Comparison of ENCODE assay signal across 20 cellular contexts in genomic region chr11:102457865-102458264, GRCh38. TPM values are rescaled to one million over a fixed set of nuclear protein-coding genes. Genes with fewer than 3 reads are reported as not detected.
DNase-seq lines count a peak whose midpoint lies in the region; ATAC-seq, FAIRE-seq and TF ChIP-seq lines count a peak whose summit lies in the region.
"Had no signal": no experiment of that assay in that cellular context is flagged by ENCODE, and none has a peak within 500 bp of the region (broad histone marks: within the 10 kb centered on the region; RNA-seq: fewer than 3 reads in every experiment).

No MANE protein-coding gene starts in this region.

- H3K27ac Mint-ChIP-seq in activated CD4-positive, alpha-beta T cell treated with anti-CD3 and anti-CD28 coated beads for 36 hours: peak overlapping the region; percentile 84
- no peak overlapping the region for H3K27ac Mint-ChIP-seq in nephron progenitor cell

- ATAC-seq in activated CD4-positive, alpha-beta T cell treated with anti-CD3 and anti-CD28 coated beads for 36 hours: no peak
- ATAC-seq in GM21360 (IDR thresholded peaks at IDR 0.05; ENCODE audit: unreplicated experiment) (no peak), GM21528 (IDR thresholded peaks at IDR 0.05; ENCODE audit: low FRiP score, unreplicated experiment) (no peak)
- ATAC-seq: heart left ventricle had no signal

- no peaks in the 10 kb centered on the region for H3K27me3 ChIP-seq in endothelial cell of umbilical vein (ENCODE audit: control insufficient read depth in 2 of 2, insufficient read depth in 2 of 2, low read length in 2 of 2)
- H3K27me3 ChIP-seq: esophagus muscularis mucosa, heart left ventricle, sigmoid colon had no signal

- H3K4me2 ChIP-seq in endothelial cell of umbilical vein (ENCODE audit: insufficient read depth, low read length): no peak overlapping the region

- H3K9me3 ChIP-seq in endothelial cell of umbilical vein (replicated peaks; ENCODE audit: control insufficient read depth, insufficient read depth, low read length): no peaks in the 10 kb centered on the region
- H3K9me3 ChIP-seq: esophagus muscularis mucosa, heart left ventricle, sigmoid colon had no signal

- H3K9me3 Mint-ChIP-seq in activated CD4-positive, alpha-beta T cell treated with anti-CD3 and anti-CD28 coated beads for 36 hours (ENCODE audit: low read depth): no peaks in the 10 kb centered on the region
- no peaks in the 10 kb centered on the region for H3K9me3 Mint-ChIP-seq in nephron progenitor cell

- H2AFZ ChIP-seq in endothelial cell of umbilical vein (ENCODE audit: low read depth, low read length): no peak overlapping the region

- no peak overlapping the region for H3K4me3 ChIP-seq in endothelial cell of umbilical vein (replicated peaks in 1 of 3; ENCODE audit: insufficient read depth in 1 of 3, low read depth in 1 of 3, low read length in 3 of 3)
- H3K4me3 ChIP-seq: esophagus muscularis mucosa, heart left ventricle, sigmoid colon had no signal

- no peaks in the 10 kb centered on the region for H3K36me3 ChIP-seq in endothelial cell of umbilical vein (ENCODE audit: control insufficient read depth in 2 of 2, extremely low read depth in 1 of 2, insufficient read depth in 2 of 2, low read length in 2 of 2)
- H3K36me3 ChIP-seq: esophagus muscularis mucosa, heart left ventricle, sigmoid colon had no signal

- CTCF ChIA-PET in activated CD4-positive, alpha-beta T cell treated with anti-CD3 and anti-CD28 coated beads for 36 hours (lab: Charles Lee): interaction anchor here (0.9 to 3.9 kb wide), 5 partner anchors 9 to 137 kb away, joined by 3 to 18 read pairs (median 6); no protein-coding TSS in a partner anchor
- CTCF ChIA-PET in endothelial cell of umbilical vein (lab: Charles Lee): interaction anchor here (1.0 to 3.1 kb wide), 2 partner anchors 34 to 68 kb away, joined by 3 to 13 read pairs; no protein-coding TSS in a partner anchor

- no peak overlapping the region for H3K9ac ChIP-seq in endothelial cell of umbilical vein (replicated peaks; ENCODE audit: extremely low read depth, insufficient read depth, low read length)

- TF ChIP-seq POLR2A in GM12891 (IDR thresholded peaks at IDR 0.05; ENCODE audit: low read depth, low read length) (no peak), endothelial cell of umbilical vein (IDR thresholded peaks at IDR 0.05; ENCODE audit: low read depth, low read length) (no peak)

- peaks cover 78% of the 10 kb centered on the region for H3K4me1 Mint-ChIP-seq in activated CD4-positive, alpha-beta T cell treated with anti-CD3 and anti-CD28 coated beads for 36 hours
- peaks cover 31% of the 10 kb centered on the region for H3K4me1 Mint-ChIP-seq in nephron progenitor cell

- H3K27ac ChIP-seq in endothelial cell of umbilical vein (ENCODE audit: insufficient read depth, low read depth, low read length): no peak overlapping the region
- H3K27ac ChIP-seq: esophagus muscularis mucosa, heart left ventricle, sigmoid colon had no signal

- peaks cover 2% of the 10 kb centered on the region for H3K79me2 ChIP-seq in endothelial cell of umbilical vein (ENCODE audit: control insufficient read depth, insufficient read depth, low read length)

- intact Hi-C loops in activated CD4-positive, alpha-beta T cell treated with anti-CD3 and anti-CD28 coated beads for 36 hours (cut with DNase I, micrococcal nuclease): no loop called here
- intact Hi-C loops in endothelial cell of umbilical vein (cut with micrococcal nuclease): no loop called here

- peaks cover 23% of the 10 kb centered on the region for H3K4me1 ChIP-seq in endothelial cell of umbilical vein (ENCODE audit: control insufficient read depth, extremely low read depth, insufficient read depth, low read length)

- no peaks in the 10 kb centered on the region for H3K27me3 Mint-ChIP-seq in activated CD4-positive, alpha-beta T cell treated with anti-CD3 and anti-CD28 coated beads for 36 hours
- H3K27me3 Mint-ChIP-seq in nephron progenitor cell (ENCODE audit: low read depth, poor library complexity): no peaks in the 10 kb centered on the region

- BruUV-seq in endothelial cell of umbilical vein (replicated peaks; lab: Mats Ljungman, UMichigan): no TSS peak

- H4K20me1 ChIP-seq in endothelial cell of umbilical vein (replicated peaks; ENCODE audit: control insufficient read depth, extremely low read depth, insufficient read depth, low read length): no peaks in the 10 kb centered on the region

- TF ChIP-seq CTCF in endothelial cell of umbilical vein (IDR thresholded peaks at IDR 0.05; ENCODE audit: extremely low read depth in 1 of 2, insufficient read depth in 1 of 2, low read depth in 1 of 2, low read length in 2 of 2) (no peak), nephron progenitor cell (IDR thresholded peaks at IDR 0.05) (no peak)

- DNase-seq in activated CD4-positive, alpha-beta T cell treated with anti-CD3 and anti-CD28 coated beads for 36 hours: no peak
- DNase-seq in activated CD4-positive, alpha-beta T cell treated with anti-CD3 and anti-CD28 coated beads, Interleukin-2, amount 50 U/mL, for 48 hours: no peak
- DNase-seq in GM12891 (ENCODE audit: insufficient read length, low spot score) (no peak), NCI-H748 (lab: John Stamatoyannopoulos, UW; ENCODE audit: unreplicated experiment) (peak; percentile 80), endothelial cell of umbilical vein (ENCODE audit: low read depth, low spot score) (peak; percentile 85), nephron progenitor cell (no peak)
- DNase-seq: activated T-cell treated with anti-CD3 and anti-CD28 coated beads, Interleukin-2, amount 50 U/mL, for 1 hour; Calu3; heart left ventricle; Kasumi-1; midbrain; NCI-H226; occipital lobe; sigmoid colon; SW 1271 had no signal

- no peaks in the 10 kb centered on the region for H3K36me3 Mint-ChIP-seq in activated CD4-positive, alpha-beta T cell treated with anti-CD3 and anti-CD28 coated beads for 36 hours (ENCODE audit: low read depth)
- no peaks in the 10 kb centered on the region for H3K36me3 Mint-ChIP-seq in nephron progenitor cell (ENCODE audit: low read depth)

- H3K9me1 ChIP-seq in endothelial cell of umbilical vein (replicated peaks; ENCODE audit: control insufficient read depth, extremely low read depth, insufficient read depth, low read length): no peaks in the 10 kb centered on the region

- H3K4me3 Mint-ChIP-seq in activated CD4-positive, alpha-beta T cell treated with anti-CD3 and anti-CD28 coated beads for 36 hours: no peak overlapping the region
- H3K4me3 Mint-ChIP-seq in nephron progenitor cell: no peak overlapping the region

- POLR2A ChIA-PET in activated CD4-positive, alpha-beta T cell treated with anti-CD3 and anti-CD28 coated beads for 36 hours (lab: Charles Lee): interaction anchor here (0.8 to 1.3 kb wide), 2 partner anchors 12 to 18 kb away, joined by 3 to 4 read pairs; no protein-coding TSS in a partner anchor
- POLR2A ChIA-PET in endothelial cell of umbilical vein (lab: Charles Lee): no interaction called here

- dilution Hi-C loops in endothelial cell of umbilical vein (cut with MboI; ENCODE audit: extremely low pct_ligation_motif_present, low sequenced_read_pairs): no loop called here

- FAIRE-seq in GM12891 (lab: Jason Lieb, UNC): peak; percentile 38
- FAIRE-seq in endothelial cell of umbilical vein (lab: Jason Lieb, UNC): peak; percentile 44
- FAIRE-seq: GM18507, RCC 7860 had no signal

TF ChIP-seq in GM12891, 5 proteins besides CTCF, POLR2A, EP300 and RAD21:
- no peak for TF ChIP-seq POU2F2 (IDR thresholded peaks at IDR 0.05; ENCODE audit: low read depth, low read length)
- no peak for TF ChIP-seq PAX5 (IDR thresholded peaks at IDR 0.05; ENCODE audit: insufficient read depth, low read length, severe bottlenecking)
- no peak for TF ChIP-seq TAF1 (IDR thresholded peaks at IDR 0.05; ENCODE audit: low read depth, low read length)
- no peak for TF ChIP-seq SPI1 (IDR thresholded peaks at IDR 0.05; ENCODE audit: low read depth, low read length)
- TF ChIP-seq POLR2AphosphoS5 (IDR thresholded peaks at IDR 0.05; ENCODE audit: low read depth, low read length): no peak

TF ChIP-seq in endothelial cell of umbilical vein, 7 proteins besides CTCF, POLR2A, EP300 and RAD21:
- TF ChIP-seq GATA2 (IDR thresholded peaks at IDR 0.05; ENCODE audit: insufficient read depth, insufficient read length, low read depth, low read length) (no peak), JUN (IDR thresholded peaks at IDR 0.05; ENCODE audit: borderline replicate concordance, insufficient read depth, insufficient read length, low read depth) (no peak), MYC (IDR thresholded peaks at IDR 0.05; ENCODE audit: low read depth, low read length) (no peak), EZH2 (IDR thresholded peaks at IDR 0.05; ENCODE audit: borderline replicate concordance, low read depth, low read length, severe bottlenecking) (no peak), MAX (IDR thresholded peaks at IDR 0.05; ENCODE audit: insufficient read depth, insufficient read length) (no peak), POLR2AphosphoS5 (IDR thresholded peaks at IDR 0.05; ENCODE audit: insufficient read depth, low read depth, low read length) (no peak), FOS (IDR thresholded peaks at IDR 0.05; ENCODE audit: borderline replicate concordance, insufficient read depth, low read length) (no peak)
TF ChIP-seq in endothelial cell of umbilical vein: peak in this region for 0.

RNA-seq across cellular contexts. Expression of gene TMEM123, which starts 5.3 kb away (rescaled TPM):
- total RNA-seq in activated CD4-positive, alpha-beta T cell treated with anti-CD3 and anti-CD28 coated beads for 36 hours: 100 to 1,000 TPM; 179 to 392 TPM
- polyA plus RNA-seq in GM12891 (2012; ENCODE audit: low read depth, missing spikeins): 62.2 TPM
- total RNA-seq in endothelial cell of umbilical vein: 199 and 257 TPM in 2 replicates
- polyA plus RNA-seq in endothelial cell of umbilical vein: 201 and 312 TPM in 2 replicates
- 242 and 305 TPM in 2 replicates for polyA plus RNA-seq in endothelial cell of umbilical vein (2011; cell fraction: cytosol; rRNA removed)
- 91.7 and 117 TPM in 2 replicates for polyA plus RNA-seq in endothelial cell of umbilical vein (2011; cell fraction: nucleus; rRNA removed)
- polyA plus RNA-seq in endothelial cell of umbilical vein (2012): 358 and 382 TPM in 2 replicates
- 498 and 610 TPM in 2 replicates for polyA minus RNA-seq in endothelial cell of umbilical vein
- polyA minus RNA-seq in endothelial cell of umbilical vein (2011; cell fraction: cytosol; rRNA and poly(A)+ RNA removed): 83.6 TPM
- polyA minus RNA-seq in endothelial cell of umbilical vein (2011; cell fraction: nucleus; rRNA and poly(A)+ RNA removed): 162 and 269 TPM in 2 replicates

Comparison
In these comparisons a context has a peak if more than half of its experiments do, and no peak if none do; other contexts are left out.
1. DNase-seq: peak in NCI-H748 (single experiment) and endothelial cell of umbilical vein (single experiment); none in activated CD4-positive, alpha-beta T cell treated with anti-CD3 and anti-CD28 coated beads for 36 hours (single experiment), activated CD4-positive, alpha-beta T cell treated with anti-CD3 and anti-CD28 coated beads, Interleukin-2, amount 50 U/mL, for 48 hours (0 of 2), GM12891 (single experiment) and nephron progenitor cell (single experiment).